In genomic region chr6:4671587-4672115, GRCh38 we compare ENCODE assay signal across 21 cellular contexts.
A peak's percentile ranks its signal among the peaks of the same experiment; 100 is the strongest.
DNase-seq lines count a peak whose midpoint lies in the region; ATAC-seq, FAIRE-seq and TF ChIP-seq lines count a peak whose summit lies in the region.
"Had no signal": no experiment of that assay in that cellular context is flagged by ENCODE, and none has a peak within 500 bp of the region (broad histone marks: within the 10 kb centered on the region; RNA-seq: fewer than 3 reads in every experiment).

No MANE protein-coding gene starts in this region.

- no peak overlapping the region for H3K4me3 ChIP-seq in K562
- no peak overlapping the region for H3K4me3 ChIP-seq in neuronal stem cell (ENCODE audit: low read length in 2 of 2)
- no peak overlapping the region for H3K4me3 ChIP-seq in vagina
- no peak overlapping the region for H3K4me3 ChIP-seq in pancreas
- no peak overlapping the region for H3K4me3 ChIP-seq in HAP-1
- H3K4me3 ChIP-seq: BLaER1, GM23338 had no signal

- no peak for TF ChIP-seq RAD21 in K562 (CRISPR knock-in tag; conservative IDR thresholded peaks at IDR 0.05 in 1 of 2, IDR thresholded peaks at IDR 0.05 in 1 of 2)

- no peaks in the 10 kb centered on the region for H3K9me3 Mint-ChIP-seq in stimulated activated naive CD8-positive, alpha-beta T cell treated with anti-CD3 and anti-CD28 coated beads, Interleukin-15, amount 100 ng/mL, for 72 hours
- H3K9me3 Mint-ChIP-seq: CD4-positive, alpha-beta memory T cell; GM23338; HFFc6 had no signal

- peaks cover 15% of the 10 kb centered on the region for H3K27me3 Mint-ChIP-seq in stimulated activated naive CD8-positive, alpha-beta T cell treated with anti-CD3 and anti-CD28 coated beads, Interleukin-15, amount 100 ng/mL, for 72 hours

- BruUV-seq in K562 (replicated peaks; lab: Mats Ljungman, UMichigan) = no TSS peak

- TF ChIP-seq EP300 in K562 (IDR thresholded peaks at IDR 0.05; ENCODE audit: low read length) = no peak

- H3K27me3 ChIP-seq in K562 (ENCODE audit: control insufficient read depth in 2 of 2, insufficient read depth in 2 of 2, low read length in 2 of 2) (peaks cover 0 to 10% of the 10 kb centered on the region in 2 experiments; a peak in 2 of 5 replicates), neuronal stem cell (ENCODE audit: control insufficient read depth in 3 of 3, insufficient read depth in 3 of 3, low read depth in 1 of 3, low read length in 3 of 3) (no peaks in the 10 kb centered on the region), vagina (no peaks in the 10 kb centered on the region), pancreas (no peaks in the 10 kb centered on the region), HAP-1 (ENCODE audit: low read depth) (no peaks in the 10 kb centered on the region)
- H3K27me3 ChIP-seq: BLaER1 had no signal

- H3K4me1 Mint-ChIP-seq in stimulated activated naive CD8-positive, alpha-beta T cell treated with anti-CD3 and anti-CD28 coated beads, Interleukin-15, amount 100 ng/mL, for 72 hours = no peaks in the 10 kb centered on the region
- H3K4me1 Mint-ChIP-seq: CD14-positive monocyte; CD4-positive, alpha-beta memory T cell had no signal

- DNase-seq in K562 (ENCODE audit: extremely low read depth in 1 of 4, low spot score in 3 of 4) = no peak
- DNase-seq in left kidney (ENCODE audit: low read depth, low spot score) = peak; percentile 44
- no peak for DNase-seq in neuronal stem cell (ENCODE audit: low spot score)
- peak in 1 of 2 donors; percentile 67 for DNase-seq in vagina (ENCODE audit: extremely low spot score in 2 of 2)
- no peak for DNase-seq in pancreas
- DNase-seq in stimulated activated naive CD8-positive, alpha-beta T cell treated with anti-CD3 and anti-CD28 coated beads, Interleukin-15, amount 100 ng/mL, for 72 hours = no peak
- DNase-seq in HAP-1 (ENCODE audit: low spot score in 2 of 2) = no peak
- DNase-seq: 8988T; CD4-positive, alpha-beta memory T cell; DMS153; DMS79; GDM1; HFFc6 had no signal

- no peak overlapping the region for H3K14ac ChIP-seq in neuronal stem cell (ENCODE audit: low read length)

- H3K4me2 ChIP-seq in K562 (ENCODE audit: insufficient read depth, low read length) = no peak overlapping the region
- no peak overlapping the region for H3K4me2 ChIP-seq in neuronal stem cell (ENCODE audit: insufficient read depth, low read length, poor library complexity, severe bottlenecking)
- H3K4me2 ChIP-seq: BLaER1, GM23338 had no signal

- no peak overlapping the region for H3K18ac ChIP-seq in neuronal stem cell (ENCODE audit: low read length)

- POLR2A ChIA-PET in K562 (lab: Yijun Ruan, JAX) = interaction anchor here (0.6 kb wide), 3 partner anchors 56 to 1768 kb away, joined by 3 to 4 read pairs (median 3); partner anchors contain the start of gene SERPINB9

- ATAC-seq in K562 (no peak), pancreas (no peak)
- ATAC-seq in stimulated activated naive CD8-positive, alpha-beta T cell treated with anti-CD3 and anti-CD28 coated beads, Interleukin-15, amount 100 ng/mL, for 72 hours = no peak
- ATAC-seq: GM23338, HCT116 had no signal

- in situ Hi-C loops in K562 (cut with MboI) = no loop called here
- in situ Hi-C loops in HAP-1 (cut with MboI; ENCODE audit: low sequenced_read_pairs) = no loop called here

- no peak overlapping the region for H3K9ac ChIP-seq in K562 (ENCODE audit: insufficient read depth in 1 of 2, low read depth in 2 of 2, low read length in 2 of 2)
- H3K9ac ChIP-seq in neuronal stem cell (ENCODE audit: low read depth, low read length, poor library complexity) = no peak overlapping the region
- H3K9ac ChIP-seq: BLaER1 had no signal

- no peak for TF ChIP-seq CTCF in K562 (IDR thresholded peaks at IDR 0.05 in 2 of 3, conservative IDR thresholded peaks at IDR 0.05 in 1 of 3; ENCODE audit: insufficient read depth in 2 of 3, low read depth in 1 of 3, low read length in 3 of 3)
- TF ChIP-seq CTCF in vagina (IDR thresholded peaks at IDR 0.05) = no peak
- no peak for TF ChIP-seq CTCF in pancreas (IDR thresholded peaks at IDR 0.05)

- H3K36me3 ChIP-seq in K562 (ENCODE audit: control insufficient read depth, insufficient read depth, low read length) (no peaks in the 10 kb centered on the region), neuronal stem cell (replicated peaks in 1 of 2; ENCODE audit: control insufficient read depth in 2 of 2, insufficient read depth in 2 of 2, low read length in 2 of 2) (no peaks in the 10 kb centered on the region), vagina (no peaks in the 10 kb centered on the region), pancreas (no peaks in the 10 kb centered on the region), HAP-1 (replicated peaks) (no peaks in the 10 kb centered on the region)
- H3K36me3 ChIP-seq: BLaER1 had no signal

- H4K91ac ChIP-seq in neuronal stem cell (ENCODE audit: low read depth, low read length, poor library complexity) = no peak overlapping the region

- no peak for FAIRE-seq in K562 (lab: Jason Lieb, UNC)
- FAIRE-seq in pancreas (lab: Jason Lieb, UNC) = no peak
- FAIRE-seq: GM12892, GM18507, H54, HTR-8/SVneo had no signal

- H4K8ac ChIP-seq in neuronal stem cell (ENCODE audit: low read depth, low read length) = no peak overlapping the region

- H2BK5ac ChIP-seq in neuronal stem cell (ENCODE audit: low read length) = no peak overlapping the region

- no peaks in the 10 kb centered on the region for H3K79me1 ChIP-seq in neuronal stem cell (ENCODE audit: low read depth, low read length)

- no peak overlapping the region for H3K4me3 Mint-ChIP-seq in stimulated activated naive CD8-positive, alpha-beta T cell treated with anti-CD3 and anti-CD28 coated beads, Interleukin-15, amount 100 ng/mL, for 72 hours
- H3K4me3 Mint-ChIP-seq: CD14-positive monocyte; CD4-positive, alpha-beta memory T cell; GM23338; HFFc6 had no signal

- H3K4me1 ChIP-seq in K562 (replicated peaks in 1 of 2; ENCODE audit: control insufficient read depth in 2 of 2, insufficient read depth in 2 of 2, low read length in 2 of 2) (peaks cover 0 to 21% of the 10 kb centered on the region in 2 experiments; a peak in 4 of 5 replicates), neuronal stem cell (ENCODE audit: control insufficient read depth in 2 of 2, insufficient read depth in 1 of 2, low read depth in 1 of 2, low read length in 2 of 2) (no peaks in the 10 kb centered on the region), vagina (peaks cover 7% of the 10 kb centered on the region), pancreas (no peaks in the 10 kb centered on the region), HAP-1 (no peaks in the 10 kb centered on the region)
- H3K4me1 ChIP-seq: BLaER1 had no signal

- H3K27ac ChIP-seq in K562 (ENCODE audit: extremely low read depth, low read depth, low read length) (no peak overlapping the region), neuronal stem cell (replicated peaks; ENCODE audit: low read length) (no peak overlapping the region), vagina (peak overlapping the region; percentile 58), pancreas (no peak overlapping the region)
- H3K27ac ChIP-seq: BLaER1 had no signal

- intact Hi-C loops in K562 (cut with micrococcal nuclease) = no loop called here
- intact Hi-C loops in vagina (cut with DNase I) = no loop called here
- intact Hi-C loops in pancreas (cut with DNase I) = no loop called here

- WGBS in K562 (ENCODE audit: insufficient coverage, low coverage, missing lambda C conversion rate) = 33% methylated on average over 12 of the region's 13 CpGs
- WGBS in neuronal stem cell (ENCODE audit: extremely low coverage in 2 of 2, insufficient read length in 2 of 2, insufficient replicate concordance in 1 of 2), 2 donors = no CpG with 5 or more reads among the region's 13 CpGs
- 71 to 79% methylated on average over 12 to 13 of the region's 13 CpGs for WGBS in pancreas, 2 donors

- H3K23ac ChIP-seq in neuronal stem cell (ENCODE audit: low read depth, low read length, poor library complexity) = no peak overlapping the region

- no peak overlapping the region for H3K27ac Mint-ChIP-seq in stimulated activated naive CD8-positive, alpha-beta T cell treated with anti-CD3 and anti-CD28 coated beads, Interleukin-15, amount 100 ng/mL, for 72 hours
- H3K27ac Mint-ChIP-seq: CD14-positive monocyte; CD4-positive, alpha-beta memory T cell; GM23338; HFFc6 had no signal

- no peak overlapping the region for H2AK5ac ChIP-seq in neuronal stem cell (ENCODE audit: low read depth, low read length)

- CTCF ChIA-PET in K562 (lab: Yijun Ruan, JAX; ENCODE audit: low intra/inter-chr PET ratio) = no interaction called here

- H4K20me1 ChIP-seq in K562 (replicated peaks; ENCODE audit: control insufficient read depth, insufficient read depth, low read length) = no peaks in the 10 kb centered on the region
- H4K20me1 ChIP-seq: BLaER1 had no signal

- no peak for TF ChIP-seq POLR2A in K562 (conservative IDR thresholded peaks at IDR 0.05)
- no peak for TF ChIP-seq POLR2A in vagina (IDR thresholded peaks at IDR 0.05)

- H2BK15ac ChIP-seq in neuronal stem cell (ENCODE audit: low read length) = no peak overlapping the region

- no peaks in the 10 kb centered on the region for H3K79me2 ChIP-seq in K562 (ENCODE audit: control insufficient read depth, insufficient read depth, low read length)

- H2BK12ac ChIP-seq in neuronal stem cell (ENCODE audit: low read length) = no peak overlapping the region

- peak overlapping the region; percentile 47 for H2BK120ac ChIP-seq in neuronal stem cell (ENCODE audit: low read depth, low read length)

- no peak overlapping the region for H3K4ac ChIP-seq in neuronal stem cell (ENCODE audit: low read length)

- no peaks in the 10 kb centered on the region for H3K9me1 ChIP-seq in K562 (ENCODE audit: control insufficient read depth, insufficient read depth, low read length)

- H2AFZ ChIP-seq in K562 (ENCODE audit: low read depth, low read length) (no peak overlapping the region), neuronal stem cell (ENCODE audit: low read length) (no peak overlapping the region)
- H2AFZ ChIP-seq: GM23338 had no signal

- H3K9me3 ChIP-seq in K562 (replicated peaks; ENCODE audit: control insufficient read depth, insufficient read depth, low read depth, low read length) (no peaks in the 10 kb centered on the region), neuronal stem cell (replicated peaks in 1 of 2; ENCODE audit: control insufficient read depth in 2 of 2, insufficient read depth in 1 of 2, low read depth in 1 of 2, low read length in 2 of 2) (peaks cover 0 to 2% of the 10 kb centered on the region in 2 donors), vagina (no peaks in the 10 kb centered on the region), pancreas (no peaks in the 10 kb centered on the region), HAP-1 (no peaks in the 10 kb centered on the region)
- H3K9me3 ChIP-seq: BLaER1 had no signal

TF ChIP-seq in K562, 482 proteins besides CTCF, POLR2A, EP300 and RAD21 (continues in another document):
- TF ChIP-seq ZBTB43 (CRISPR knock-in tag; IDR thresholded peaks at IDR 0.05) = no peak
